In the genomic region with DNA sequence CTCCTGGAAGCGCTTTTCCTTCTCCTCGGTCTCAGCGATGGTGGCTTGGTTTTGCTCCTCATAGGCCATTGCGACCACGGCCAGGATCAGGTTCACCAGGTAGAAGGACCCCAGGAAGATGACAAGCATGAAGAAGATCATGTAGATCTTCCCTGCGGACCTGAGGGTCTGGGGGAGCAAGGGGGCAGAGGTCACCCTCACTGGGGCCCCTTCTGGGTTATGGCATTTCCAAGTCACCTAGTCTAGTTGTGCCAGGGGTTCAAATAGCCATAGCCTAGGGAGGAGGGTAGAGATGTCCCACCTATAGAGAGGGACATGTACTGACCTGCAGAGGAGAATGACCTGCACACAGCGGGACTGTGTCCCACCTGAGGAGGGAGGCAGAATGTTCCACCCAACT, we compare ENCODE assay signal across 19 cellular contexts. TPM values are rescaled to one million over a fixed set of nuclear protein-coding genes. Genes with fewer than 3 reads are reported as not detected.
DNase-seq lines count a peak whose midpoint lies in the region; ATAC-seq and TF ChIP-seq lines count a peak whose summit lies in the region.
"Had no signal": no experiment of that assay in that cellular context is flagged by ENCODE, and none has a peak within 500 bp of the region (broad histone marks: within the 10 kb centered on the region; RNA-seq: fewer than 3 reads in every experiment).

No MANE protein-coding gene starts in this region.

- H3K4me2 ChIP-seq in PC-3 (ENCODE audit: low read length) = no peak overlapping the region
- H3K4me2 ChIP-seq: A549 had no signal

- CTCF ChIA-PET in PC-3 (lab: Charles Lee) = no interaction called here

- no peaks in the 10 kb centered on the region for H3F3A ChIP-seq in PC-3 (ENCODE audit: low read length, unreplicated experiment)

- H3K4me3 ChIP-seq in right atrium auricular region (no peak overlapping the region), upper lobe of right lung (no peak overlapping the region), PC-3 (ENCODE audit: low read length) (no peak overlapping the region)
- H3K4me3 ChIP-seq: A549; BLaER1 treated with 17β-estradiol and CSF1 and Interleukin-3, amounts not matched to agents 10 nM and 100 nM had no signal

- no peaks in the 10 kb centered on the region for H3K79me2 ChIP-seq in PC-3 (ENCODE audit: low read length)

- H3K9ac ChIP-seq in PC-3 (ENCODE audit: low read length) = no peak overlapping the region
- H3K9ac ChIP-seq: BLaER1 treated with 17β-estradiol and CSF1 and Interleukin-3, amounts not matched to agents 10 nM and 100 nM had no signal

- no TSS peak for BruUV-seq in PC-3 (replicated peaks; lab: Mats Ljungman, UMichigan)

- H4K20me1 ChIP-seq in PC-3 (ENCODE audit: low read length) = no peaks in the 10 kb centered on the region

- intact Hi-C loops in cardiac septum (cut with DNase I) = no loop called here
- intact Hi-C loops in posterior vena cava (cut with DNase I) = no loop called here
- intact Hi-C loops in upper lobe of right lung (cut with DNase I) = no loop called here
- intact Hi-C loops in PC-3 (cut with micrococcal nuclease) = no loop called here

- H3K27me3 ChIP-seq in right atrium auricular region (no peaks in the 10 kb centered on the region), upper lobe of right lung (no peaks in the 10 kb centered on the region), PC-3 (ENCODE audit: low read length) (peaks cover 55% of the 10 kb centered on the region)
- H3K27me3 ChIP-seq: BLaER1 treated with 17β-estradiol and CSF1 and Interleukin-3, amounts not matched to agents 10 nM and 100 nM had no signal

- H3K4me1 ChIP-seq in right atrium auricular region (no peaks in the 10 kb centered on the region), upper lobe of right lung (no peaks in the 10 kb centered on the region), PC-3 (ENCODE audit: insufficient read depth, low read length) (no peaks in the 10 kb centered on the region)
- H3K4me1 ChIP-seq: A549, Caco-2 had no signal

- ATAC-seq in upper lobe of right lung (no peak), GM18870 (IDR thresholded peaks at IDR 0.05; ENCODE audit: unreplicated experiment) (no peak), PC-3 (no peak)
- ATAC-seq: CD8-positive, alpha-beta T cell had no signal

- no peak overlapping the region for H2AFZ ChIP-seq in PC-3 (ENCODE audit: low read length)

- peaks cover 85% of the 10 kb centered on the region for H3K36me3 ChIP-seq in right atrium auricular region
- no peaks in the 10 kb centered on the region for H3K36me3 ChIP-seq in upper lobe of right lung
- no peaks in the 10 kb centered on the region for H3K36me3 ChIP-seq in PC-3 (ENCODE audit: low read depth, low read length)
- H3K36me3 ChIP-seq: BLaER1 treated with 17β-estradiol and CSF1 and Interleukin-3, amounts not matched to agents 10 nM and 100 nM had no signal

- TF ChIP-seq CTCF in right atrium auricular region (IDR thresholded peaks at IDR 0.05) (no peak), upper lobe of right lung (IDR thresholded peaks at IDR 0.05) (no peak), PC-3 (conservative IDR thresholded peaks at IDR 0.05; ENCODE audit: low read depth, low read length) (no peak)

- H3K9me2 ChIP-seq in PC-3 (replicated peaks; ENCODE audit: low read length) = no peaks in the 10 kb centered on the region

- no peaks in the 10 kb centered on the region for H3K9me3 ChIP-seq in right atrium auricular region
- no peaks in the 10 kb centered on the region for H3K9me3 ChIP-seq in upper lobe of right lung
- no peaks in the 10 kb centered on the region for H3K9me3 ChIP-seq in PC-3 (ENCODE audit: low read length)
- H3K9me3 ChIP-seq: A549, Caco-2 had no signal

- DNase-seq in activated effector memory CD4-positive, alpha-beta T cell treated with anti-CD3 and anti-CD28 coated beads, Interleukin-2, amount 50 U/mL, for 16 hours = peak; percentile 39
- DNase-seq in activated effector memory CD4-positive, alpha-beta T cell treated with Interleukin-2 at 50 U/mL for 16 hours = no peak
- peak; percentile 66 for DNase-seq in cardiac septum (ENCODE audit: low spot score)
- DNase-seq in right atrium auricular region (ENCODE audit: low spot score) = no peak
- peak; percentile 29 for DNase-seq in posterior vena cava (ENCODE audit: low spot score)
- DNase-seq in upper lobe of right lung = peak; percentile 16
- DNase-seq in PC-3 = no peak
- DNase-seq: AML-193; Caco-2; Calu3; CD4-positive, alpha-beta T cell; CD8-positive, alpha-beta T cell; DMS79 treated with DMSO at 0.1 percent for 48 hours; GF-D8 had no signal

- no peak overlapping the region for H3K27ac ChIP-seq in right atrium auricular region
- no peak overlapping the region for H3K27ac ChIP-seq in upper lobe of right lung
- no peak overlapping the region for H3K27ac ChIP-seq in PC-3 (ENCODE audit: low read length)
- H3K27ac ChIP-seq: 22Rv1; A549; BLaER1 treated with 17β-estradiol and CSF1 and Interleukin-3, amounts not matched to agents 10 nM and 100 nM; C4-2B had no signal

- POLR2A ChIA-PET in PC-3 (lab: Charles Lee; ENCODE audit: unreplicated experiment) = no interaction called here

RNA-seq across cellular contexts. Expression of a gene that starts 43.5 kb away (rescaled TPM):
- total RNA-seq in cardiac septum (166 TPM), right atrium auricular region (100 to 1,000 TPM; 102 to 118 TPM), posterior vena cava (1 to 10 TPM in 1 of 2 donors, under 1 TPM in 1; 0.32 to 1.4 TPM), upper lobe of right lung (0.58 TPM), PC-3 (2014; rRNA removed) (0.06 TPM in 1 of 2 replicates, not detected in the other)

Comparison
In these comparisons a context has a peak if more than half of its experiments do, and no peak if none do; other contexts are left out.
1. DNase-seq: peak in activated effector memory CD4-positive, alpha-beta T cell treated with anti-CD3 and anti-CD28 coated beads, Interleukin-2, amount 50 U/mL, for 16 hours (single experiment), cardiac septum (single experiment), posterior vena cava (single experiment) and upper lobe of right lung (single experiment); none in activated effector memory CD4-positive, alpha-beta T cell treated with Interleukin-2 at 50 U/mL for 16 hours (single experiment), right atrium auricular region (single experiment) and PC-3 (single experiment).
2. RNA of a gene that starts 43.5 kb away (total RNA-seq): 166 TPM in cardiac septum (single experiment) and 102 to 118 TPM in right atrium auricular region; 0.32 to 1.4 TPM in posterior vena cava, 0.58 TPM in upper lobe of right lung (single experiment) and 0.06 TPM in PC-3; every median in the first group is over 10 times any median in the second.